8 cellular contexts compared by ENCODE assay signal in genomic region chr6:26536571-26537159, GRCh38. TPM values are rescaled to one million over a fixed set of nuclear protein-coding genes. Genes with fewer than 3 reads are reported as not detected.
DNase-seq lines count a peak whose midpoint lies in the region; ATAC-seq and TF ChIP-seq lines count a peak whose summit lies in the region.

No MANE protein-coding gene starts in this region.

- DNase-seq in Caco-2 (no peak), HAP-1 (ENCODE audit: low spot score in 2 of 2) (peak; percentile 60 to 61), Panc1 (ENCODE audit: low read depth, low spot score) (no peak), brain microvascular endothelial cell (peak; percentile 59)
- DNase-seq in stimulated activated CD8-positive, alpha-beta memory T cell treated with anti-CD3 and anti-CD28 coated beads, Interleukin-4, amount 100 ng/mL, for 48 hours: peak; percentile 52

- H3K4me1 ChIP-seq in Caco-2: peaks cover 4% of the 10 kb centered on the region; the same call in 1 of the 2 replicates
- peaks cover 15% of the 10 kb centered on the region for H3K4me1 ChIP-seq in HAP-1
- H3K4me1 ChIP-seq in Panc1 (ENCODE audit: control insufficient read depth, insufficient read depth, low read length): peaks cover 32% of the 10 kb centered on the region

- POLR2A ChIA-PET in Caco-2 (lab: Charles Lee): interaction anchor here (0.6 to 1.7 kb wide), 4 partner anchors 16 to 263 kb away, joined by 3 to 14 read pairs (median 6); no protein-coding TSS in a partner anchor
- POLR2A ChIA-PET in Panc1 (lab: Charles Lee): no interaction called here

- intact Hi-C loops in Caco-2 (cut with micrococcal nuclease; ENCODE audit: unreplicated experiment): loop anchor here (1.0 to 10.0 kb wide), 4 partner anchors 15 to 212 kb away; no protein-coding TSS in a partner anchor
- intact Hi-C loops in Panc1 (cut with micrococcal nuclease; ENCODE audit: unreplicated experiment): loop anchor here (5.0 kb wide), 1 partner anchor 194 kb away; no protein-coding TSS in a partner anchor

- H3K27ac Mint-ChIP-seq in Caco-2 (ENCODE audit: unreplicated experiment): peak overlapping the region; percentile 97

- H3K36me3 ChIP-seq in Caco-2 (ENCODE audit: control insufficient read depth, insufficient read depth, low read length) (no peaks in the 10 kb centered on the region), HAP-1 (replicated peaks) (peaks cover 8% of the 10 kb centered on the region; the same call in 1 of the 2 replicates), Panc1 (ENCODE audit: control insufficient read depth, insufficient read depth, low read length) (no peaks in the 10 kb centered on the region; the same call in 1 of the 2 replicates), brain microvascular endothelial cell (replicated peaks) (no peaks in the 10 kb centered on the region)

- H3K36me3 Mint-ChIP-seq in Caco-2 (ENCODE audit: insufficient read depth, unreplicated experiment): peaks cover 33% of the 10 kb centered on the region

- CTCF ChIA-PET in Caco-2 (lab: Charles Lee) (interaction anchor here (1.0 to 1.5 kb wide), 2 partner anchors 35 to 195 kb away, joined by 3 to 6 read pairs; no protein-coding TSS in a partner anchor), Panc1 (lab: Charles Lee) (interaction anchor here (0.5 to 0.7 kb wide), 2 partner anchors 33 to 377 kb away, joined by 3 to 4 read pairs; no protein-coding TSS in a partner anchor)

- no peaks in the 10 kb centered on the region for H3K27me3 ChIP-seq in Caco-2 (replicated peaks; ENCODE audit: control insufficient read depth, insufficient read depth, low read length)
- no peaks in the 10 kb centered on the region for H3K27me3 ChIP-seq in HAP-1 (ENCODE audit: low read depth)
- H3K27me3 ChIP-seq in Panc1 (ENCODE audit: control insufficient read depth, insufficient read depth, low read length): no peaks in the 10 kb centered on the region
- no peaks in the 10 kb centered on the region for H3K27me3 ChIP-seq in brain microvascular endothelial cell (replicated peaks)
- H3K27me3 ChIP-seq in layer of hippocampus (ENCODE audit: control insufficient read depth, insufficient read depth, low read length): no peaks in the 10 kb centered on the region

- BruUV-seq in Caco-2 (replicated peaks; lab: Mats Ljungman, UMichigan): no TSS peak
- BruUV-seq in Panc1 (replicated peaks; lab: Mats Ljungman, UMichigan): no TSS peak

- ATAC-seq in Panc1 (no peak), GM21825 (IDR thresholded peaks at IDR 0.05; ENCODE audit: unreplicated experiment) (no peak), HG02840 (IDR thresholded peaks at IDR 0.05; ENCODE audit: low FRiP score, unreplicated experiment) (no peak)

- H3K9me3 ChIP-seq in Caco-2: no peaks in the 10 kb centered on the region
- no peaks in the 10 kb centered on the region for H3K9me3 ChIP-seq in HAP-1
- H3K9me3 ChIP-seq in Panc1 (ENCODE audit: control insufficient read depth, insufficient read depth, low read depth, low read length): no peaks in the 10 kb centered on the region

- in situ Hi-C loops in HAP-1 (cut with MboI; ENCODE audit: low sequenced_read_pairs) (loop anchor here (5.0 kb wide), 1 partner anchor 209 kb away; no protein-coding TSS in a partner anchor), Panc1 (cut with HindIII; ENCODE audit: low pct_unique_long_range_greater_than_20kb, low sequenced_read_pairs) (no loop called here), brain microvascular endothelial cell (cut with HindIII; ENCODE audit: low pct_ligation_motif_present, low sequenced_read_pairs) (no loop called here)

- TF ChIP-seq CTCF in Caco-2 (IDR thresholded peaks at IDR 0.05; ENCODE audit: insufficient read depth in 1 of 2, low read depth in 1 of 2, low read length in 1 of 2, severe bottlenecking in 1 of 2, unreplicated experiment in 1 of 2) (no peak), Panc1 (IDR thresholded peaks at IDR 0.05) (no peak), brain microvascular endothelial cell (IDR thresholded peaks at IDR 0.05; ENCODE audit: low read depth, low read length, missing control alignments) (no peak)

- H3K4me3 Mint-ChIP-seq in Caco-2 (ENCODE audit: unreplicated experiment): peak overlapping the region; percentile 89

- H3K4me3 ChIP-seq in Caco-2 (ENCODE audit: low read depth, low read length) (peak overlapping the region; percentile 65), HAP-1 (peak overlapping the region; percentile 75), Panc1 (ENCODE audit: low read depth in 2 of 2, low read length in 2 of 2) (peak overlapping the region; percentile 79 to 82), brain microvascular endothelial cell (ENCODE audit: low read depth, low read length) (peak overlapping the region; percentile 80)

- peaks cover 15% of the 10 kb centered on the region for H3K4me1 Mint-ChIP-seq in Caco-2 (ENCODE audit: low read depth, unreplicated experiment)

- H3K27me3 Mint-ChIP-seq in Caco-2 (ENCODE audit: insufficient read depth, unreplicated experiment): peaks cover 2% of the 10 kb centered on the region

- H3K9me3 Mint-ChIP-seq in Caco-2 (ENCODE audit: unreplicated experiment): no peaks in the 10 kb centered on the region

- H3K27ac ChIP-seq in Panc1 (ENCODE audit: low read length) (peak overlapping the region; percentile 85), brain microvascular endothelial cell (peak overlapping the region; percentile 92), layer of hippocampus (ENCODE audit: low read depth, low read length) (peak overlapping the region; percentile 91)

RNA-seq across cellular contexts. Expression of gene HMGN4, which starts 1.5 kb away (rescaled TPM):
- 29.6 and 30.8 TPM in 2 replicates for total RNA-seq in Caco-2 (2022)
- 60.5 TPM for total RNA-seq in Panc1 (2021; ENCODE audit: unreplicated experiment)
- 67.7 TPM for polyA plus RNA-seq in Panc1 (2012; ENCODE audit: insufficient read length)

RNA-seq across cellular contexts. Expression of gene BTN1A1, which starts 36.6 kb away (rescaled TPM):
- 7.3 and 8.3 TPM in 2 replicates for total RNA-seq in Caco-2 (2022)
- total RNA-seq in Panc1 (2021; ENCODE audit: unreplicated experiment): 0.10 TPM
- polyA plus RNA-seq in Panc1 (2012; ENCODE audit: insufficient read length): not detected

Comparison
In these comparisons a context has a peak if more than half of its experiments do, and no peak if none do; other contexts are left out.
1. DNase-seq: peak in HAP-1 (2 of 2), brain microvascular endothelial cell (single experiment) and stimulated activated CD8-positive, alpha-beta memory T cell treated with anti-CD3 and anti-CD28 coated beads, Interleukin-4, amount 100 ng/mL, for 48 hours (single experiment); none in Caco-2 (0 of 2) and Panc1 (single experiment).
2. Peak in every context shown above with its lines, with median percentiles within 50 percentile points of each other: H3K4me3 ChIP-seq and H3K27ac ChIP-seq.